Comparison of ENCODE assay signal across 14 cellular contexts in the genomic region with DNA sequence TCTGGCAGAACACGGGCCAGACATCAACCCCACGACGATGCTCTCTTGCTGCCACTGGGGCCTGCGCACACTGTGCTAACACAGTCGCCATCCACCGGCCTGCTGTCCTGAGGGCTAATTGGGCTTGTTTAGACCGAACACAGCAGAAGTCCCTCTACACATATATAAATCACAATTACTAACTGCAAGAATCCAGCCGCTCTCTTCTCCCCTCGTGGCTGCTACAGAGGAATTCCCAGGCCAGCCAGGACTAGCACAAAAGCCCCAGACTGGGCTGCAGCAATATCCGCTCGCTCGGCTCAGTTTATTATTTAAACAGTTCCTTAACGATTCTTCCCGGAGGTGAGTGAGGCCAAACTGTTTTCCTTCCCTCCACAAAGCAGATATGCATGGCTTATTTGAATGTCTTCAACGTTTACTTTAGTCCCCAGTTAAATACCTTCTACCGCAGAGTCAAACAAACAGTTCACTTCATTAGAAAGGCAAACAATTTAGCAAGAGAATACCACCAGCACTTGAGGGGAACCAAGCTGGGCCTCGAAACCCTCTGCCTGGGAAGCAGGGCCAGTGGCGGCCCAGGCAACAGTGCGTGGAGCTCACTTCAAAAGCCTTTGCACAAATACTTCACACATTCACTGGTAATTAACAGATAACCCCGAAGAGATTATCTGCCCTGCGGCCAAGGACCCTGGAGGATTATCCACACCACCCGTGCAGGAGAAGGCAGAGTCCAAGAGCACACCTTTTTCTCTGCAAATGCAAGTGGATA.
DNase-seq lines count a peak whose midpoint lies in the region; ATAC-seq and TF ChIP-seq lines count a peak whose summit lies in the region.
"Had no signal": no experiment of that assay in that cellular context is flagged by ENCODE, and none has a peak within 500 bp of the region (broad histone marks: within the 10 kb centered on the region; RNA-seq: fewer than 3 reads in every experiment).

No MANE protein-coding gene starts in this region.

- H3K36me3 ChIP-seq in lower lobe of right lung, result no peaks in the 10 kb centered on the region
- H3K36me3 ChIP-seq: adrenal gland, spleen had no signal

- no peak overlapping the region for H3K4me3 ChIP-seq in lower lobe of right lung
- H3K4me3 ChIP-seq: adrenal gland, spleen had no signal

- H3K27me3 ChIP-seq in lower lobe of right lung (ENCODE audit: low read depth), result no peaks in the 10 kb centered on the region
- H3K27me3 ChIP-seq: adrenal gland, spleen had no signal

- DNase-seq in NCI-H526 treated with DMSO at 0.1 percent for 48 hours (lab: John Stamatoyannopoulos, UW), result peak; percentile 53
- peak; percentile 61 for DNase-seq in ecto neural progenitor cell (ENCODE audit: low spot score)
- no peak for DNase-seq in lower lobe of right lung
- DNase-seq in type B pancreatic cell (ENCODE audit: extremely low spot score, unreplicated experiment), result no peak
- DNase-seq in NOMO-1 (lab: John Stamatoyannopoulos, UW; ENCODE audit: unreplicated experiment in 2 of 2), result no peak
- no peak for DNase-seq in activated CD4-positive, alpha-beta T cell treated with anti-CD3 and anti-CD28 coated beads, Interleukin-2, amount 10 ng/mL, durations not matched to agents 7 days and 5 days
- no peak for DNase-seq in GM13976 (ENCODE audit: low spot score)
- DNase-seq: activated CD8-positive, alpha-beta memory T cell treated with anti-CD3 and anti-CD28 coated beads for 24 hours; adrenal gland; DMS 273 treated with DMSO at 0.1 percent for 48 hours; NCI-H226; spleen had no signal

- H3K9me3 Mint-ChIP-seq in type B pancreatic cell, result no peaks in the 10 kb centered on the region
- H3K9me3 Mint-ChIP-seq in activated CD4-positive, alpha-beta T cell treated with anti-CD3 and anti-CD28 coated beads, Interleukin-2, amount 10 ng/mL, durations not matched to agents 7 days and 5 days, result no peaks in the 10 kb centered on the region
- H3K9me3 Mint-ChIP-seq: memory B cell had no signal

- intact Hi-C loops in lower lobe of right lung (cut with DNase I), result no loop called here

- H3K9me3 ChIP-seq in lower lobe of right lung, result no peaks in the 10 kb centered on the region
- H3K9me3 ChIP-seq: adrenal gland, spleen had no signal

- POLR2A ChIA-PET in activated CD4-positive, alpha-beta T cell treated with anti-CD3 and anti-CD28 coated beads, Interleukin-2, amount 10 ng/mL, durations not matched to agents 7 days and 5 days (lab: Charles Lee), result no interaction called here

- CTCF ChIA-PET in activated CD4-positive, alpha-beta T cell treated with anti-CD3 and anti-CD28 coated beads, Interleukin-2, amount 10 ng/mL, durations not matched to agents 7 days and 5 days (lab: Charles Lee), result no interaction called here

- ATAC-seq in lower lobe of right lung, result peak; percentile 83 to 90

- H3K4me1 Mint-ChIP-seq in type B pancreatic cell (ENCODE audit: unreplicated experiment), result peaks cover 71% of the 10 kb centered on the region
- no peaks in the 10 kb centered on the region for H3K4me1 Mint-ChIP-seq in activated CD4-positive, alpha-beta T cell treated with anti-CD3 and anti-CD28 coated beads, Interleukin-2, amount 10 ng/mL, durations not matched to agents 7 days and 5 days
- H3K4me1 Mint-ChIP-seq: memory B cell had no signal

- H3K27me3 Mint-ChIP-seq in type B pancreatic cell, result no peaks in the 10 kb centered on the region
- no peaks in the 10 kb centered on the region for H3K27me3 Mint-ChIP-seq in activated CD4-positive, alpha-beta T cell treated with anti-CD3 and anti-CD28 coated beads, Interleukin-2, amount 10 ng/mL, durations not matched to agents 7 days and 5 days

- no peak for TF ChIP-seq CTCF in lower lobe of right lung (IDR thresholded peaks at IDR 0.05)
- peak; percentile 20 for TF ChIP-seq CTCF in type B pancreatic cell (conservative IDR thresholded peaks at IDR 0.05)
- TF ChIP-seq CTCF in GM13976 (IDR thresholded peaks at IDR 0.05; ENCODE audit: borderline replicate concordance, control extremely low read depth, extremely low read depth, insufficient read depth, missing control alignments), result no peak

- peak overlapping the region; percentile 56 for H3K27ac ChIP-seq in lower lobe of right lung
- H3K27ac ChIP-seq: adrenal gland, KMS-11, spleen had no signal

- H3K4me1 ChIP-seq in lower lobe of right lung, result peaks cover 37% of the 10 kb centered on the region
- H3K4me1 ChIP-seq: spleen had no signal

- peak overlapping the region; percentile 52 for H3K4me3 Mint-ChIP-seq in type B pancreatic cell
- H3K4me3 Mint-ChIP-seq in activated CD4-positive, alpha-beta T cell treated with anti-CD3 and anti-CD28 coated beads, Interleukin-2, amount 10 ng/mL, durations not matched to agents 7 days and 5 days, result no peak overlapping the region
- H3K4me3 Mint-ChIP-seq: memory B cell had no signal

- peaks cover 38% of the 10 kb centered on the region for H3K36me3 Mint-ChIP-seq in type B pancreatic cell
- H3K36me3 Mint-ChIP-seq in activated CD4-positive, alpha-beta T cell treated with anti-CD3 and anti-CD28 coated beads, Interleukin-2, amount 10 ng/mL, durations not matched to agents 7 days and 5 days (ENCODE audit: low read depth), result no peaks in the 10 kb centered on the region
- H3K36me3 Mint-ChIP-seq: memory B cell had no signal

- in situ Hi-C loops in GM13976 (cut with MboI; ENCODE audit: low sequenced_read_pairs, unreplicated experiment), result no loop called here

- peak overlapping the region; percentile 63 for H3K27ac Mint-ChIP-seq in type B pancreatic cell
- no peak overlapping the region for H3K27ac Mint-ChIP-seq in activated CD4-positive, alpha-beta T cell treated with anti-CD3 and anti-CD28 coated beads, Interleukin-2, amount 10 ng/mL, durations not matched to agents 7 days and 5 days
- H3K27ac Mint-ChIP-seq: memory B cell had no signal

Comparison
In these comparisons a context has a peak if more than half of its experiments do, and no peak if none do; other contexts are left out.
1. DNase-seq: peak in NCI-H526 treated with DMSO at 0.1 percent for 48 hours (single experiment) and ecto neural progenitor cell (single experiment); none in lower lobe of right lung (single experiment), type B pancreatic cell (single experiment), NOMO-1 (0 of 2), activated CD4-positive, alpha-beta T cell treated with anti-CD3 and anti-CD28 coated beads, Interleukin-2, amount 10 ng/mL, durations not matched to agents 7 days and 5 days (single experiment) and GM13976 (single experiment).